Comparison of ENCODE assay signal across 8 cellular contexts in the genomic region with DNA sequence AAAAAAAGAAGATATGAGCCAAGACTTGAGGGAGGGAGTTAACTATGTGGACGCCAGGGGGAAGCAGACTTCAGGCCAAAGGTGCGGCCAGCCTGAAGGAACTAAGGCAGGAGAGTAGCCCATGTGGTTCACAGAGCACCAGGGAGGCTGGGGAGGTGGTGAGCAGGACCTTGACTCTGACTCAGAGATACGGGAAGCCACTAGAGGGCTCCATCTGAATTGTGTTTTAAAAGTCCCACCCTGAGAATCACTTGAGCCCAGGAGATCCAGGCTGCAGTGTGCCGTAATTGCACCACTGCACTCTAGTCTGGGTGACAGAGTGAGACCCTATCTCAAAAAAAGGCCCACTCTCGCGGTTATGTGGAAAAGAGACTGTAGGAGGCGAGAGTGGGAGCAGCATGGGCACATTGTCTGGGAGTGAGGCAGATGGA. TPM values are rescaled to one million over a fixed set of nuclear protein-coding genes. Genes with fewer than 3 reads are reported as not detected.
DNase-seq lines count a peak whose midpoint lies in the region; ATAC-seq, FAIRE-seq and TF ChIP-seq lines count a peak whose summit lies in the region.

No MANE protein-coding gene starts in this region.

- POLR2A ChIA-PET in HEK293 (lab: Yijun Ruan, JAX) = interaction anchor here (0.7 to 1.0 kb wide), 2 partner anchors 13 kb away, joined by 6 to 9 read pairs; no protein-coding TSS in a partner anchor

- FAIRE-seq in RCC 7860 (lab: Jason Lieb, UNC) (peak; percentile 28), pancreas (lab: Jason Lieb, UNC) (no peak)

- CTCF ChIA-PET in HEK293 (lab: Yijun Ruan, JAX) = interaction anchor here (0.6 to 2.9 kb wide), 4 partner anchors 11 to 40 kb away, joined by 3 to 13 read pairs (median 4); no protein-coding TSS in a partner anchor

- H3K4me1 ChIP-seq in HEK293 (ENCODE audit: control insufficient read depth, insufficient read depth, low read length) (no peaks in the 10 kb centered on the region), pancreas (peaks cover 0 to under 1% (median 0%) of the 10 kb centered on the region in 3 donors)

- peaks cover 29 to 53% of the 10 kb centered on the region in 2 experiments for H3K36me3 ChIP-seq in HEK293 (ENCODE audit: control insufficient read depth in 2 of 2, insufficient read depth in 1 of 2, low read length in 2 of 2)
- H3K36me3 ChIP-seq in pancreas = peaks cover 0 to 6% (median 0%) of the 10 kb centered on the region in 3 donors

- WGBS in pancreas, 2 donors = 73 to 74% methylated on average over 7 of the region's 7 CpGs

- no peaks in the 10 kb centered on the region for H3K9me3 ChIP-seq in HEK293 (ENCODE audit: control insufficient read depth, insufficient read depth, low read depth, low read length)
- H3K9me3 ChIP-seq in pancreas = no peaks in the 10 kb centered on the region

- TF ChIP-seq CTCF in HEK293 (tag by site-specific recombination; IDR thresholded peaks at IDR 0.05) = peak; percentile 79
- no peak for TF ChIP-seq CTCF in pancreas (IDR thresholded peaks at IDR 0.05)

- H3K27ac ChIP-seq in HEK293 (ENCODE audit: extremely low read depth, low read depth, low read length) (no peak overlapping the region), pancreas (no peak overlapping the region)

- intact Hi-C loops in pancreas (cut with DNase I) = no loop called here

- DNase-seq in ELR (ENCODE audit: low read depth) (peak; percentile 94), RCC 7860 (ENCODE audit: low spot score) (peak; percentile 58), fibroblast of gingiva (ENCODE audit: low read depth) (peak; percentile 65), pancreas (no peak)

- ATAC-seq in pancreas (peak in 3 of 4 donors; percentile 42 to 71 (median 66)), GM21619 (IDR thresholded peaks at IDR 0.05; ENCODE audit: unreplicated experiment) (no peak), HG02840 (IDR thresholded peaks at IDR 0.05; ENCODE audit: low FRiP score, unreplicated experiment) (no peak), HG02981 (IDR thresholded peaks at IDR 0.05; ENCODE audit: unreplicated experiment) (no peak)

- no peaks in the 10 kb centered on the region for H3K27me3 ChIP-seq in pancreas

- H3K4me3 ChIP-seq in HEK293 (ENCODE audit: low read depth, low read length) (no peak overlapping the region), pancreas (no peak overlapping the region)

TF ChIP-seq in HEK293, 187 proteins besides CTCF, POLR2A, EP300 and RAD21:
- TF ChIP-seq ZSCAN16 (tag by site-specific recombination; IDR thresholded peaks at IDR 0.05) (peak; percentile 67; the same call in 1 of the 2 replicates), ZNF660 (tag by site-specific recombination; IDR thresholded peaks at IDR 0.05) (0 out of 2 replicates have a peak, but pooled peaks have one; percentile 18), ZNF654 (tag by site-specific recombination; IDR thresholded peaks at IDR 0.05; ENCODE audit: low read depth) (peak; percentile 35; the same call in 1 of the 2 replicates), ZBTB7A (tag by site-specific recombination; IDR thresholded peaks at IDR 0.05; ENCODE audit: low read depth) (no peak)
- TF ChIP-seq, protein P1, sequence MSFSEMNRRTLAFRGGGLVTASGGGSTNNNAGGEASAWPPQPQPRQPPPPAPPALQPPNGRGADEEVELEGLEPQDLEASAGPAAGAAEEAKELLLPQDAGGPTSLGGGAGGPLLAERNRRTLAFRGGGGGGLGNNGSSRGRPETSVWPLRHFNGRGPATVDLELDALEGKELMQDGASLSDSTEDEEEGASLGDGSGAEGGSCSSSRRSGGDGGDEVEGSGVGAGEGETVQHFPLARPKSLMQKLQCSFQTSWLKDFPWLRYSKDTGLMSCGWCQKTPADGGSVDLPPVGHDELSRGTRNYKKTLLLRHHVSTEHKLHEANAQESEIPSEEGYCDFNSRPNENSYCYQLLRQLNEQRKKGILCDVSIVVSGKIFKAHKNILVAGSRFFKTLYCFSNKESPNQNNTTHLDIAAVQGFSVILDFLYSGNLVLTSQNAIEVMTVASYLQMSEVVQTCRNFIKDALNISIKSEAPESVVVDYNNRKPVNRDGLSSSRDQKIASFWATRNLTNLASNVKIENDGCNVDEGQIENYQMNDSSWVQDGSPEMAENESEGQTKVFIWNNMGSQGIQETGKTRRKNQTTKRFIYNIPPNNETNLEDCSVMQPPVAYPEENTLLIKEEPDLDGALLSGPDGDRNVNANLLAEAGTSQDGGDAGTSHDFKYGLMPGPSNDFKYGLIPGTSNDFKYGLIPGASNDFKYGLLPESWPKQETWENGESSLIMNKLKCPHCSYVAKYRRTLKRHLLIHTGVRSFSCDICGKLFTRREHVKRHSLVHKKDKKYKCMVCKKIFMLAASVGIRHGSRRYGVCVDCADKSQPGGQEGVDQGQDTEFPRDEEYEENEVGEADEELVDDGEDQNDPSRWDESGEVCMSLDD (tag by site-specific recombination; IDR thresholded peaks at IDR 0.05) = no peak

RNA-seq across cellular contexts. Expression of a gene that starts 12.3 kb away (rescaled TPM):
- total RNA-seq in pancreas = 10 to 100 TPM; 10.3 to 20.7 (median 14.0) TPM
- 10 to 100 TPM in 1 of 2 donors, 1 to 10 TPM in 1; 6.7 to 21.7 TPM for polyA plus RNA-seq in pancreas

RNA-seq across cellular contexts. Expression of a gene that starts 55.7 kb away (rescaled TPM):
- 10 to 100 TPM; 16.7 to 23.7 (median 19.7) TPM for total RNA-seq in pancreas
- polyA plus RNA-seq in pancreas = 10 to 100 TPM in 1 of 2 donors, 1 to 10 TPM in 1; 9.4 to 14.2 TPM

Comparison
In these comparisons a context has a peak if more than half of its experiments do, and no peak if none do; other contexts are left out.
1. DNase-seq: peak in ELR (single experiment), RCC 7860 (single experiment) and fibroblast of gingiva (single experiment); none in pancreas (0 of 6).
2. ATAC-seq: peak in pancreas (3 of 4); none in GM21619 (single experiment), HG02840 (single experiment) and HG02981 (single experiment).